ENCODE assay signal across 17 cellular contexts in genomic region chr5:149694007-149694406, GRCh38. TPM values are rescaled to one million over a fixed set of nuclear protein-coding genes. Genes with fewer than 3 reads are reported as not detected.
A peak's percentile ranks its signal among the peaks of the same experiment; 100 is the strongest.
DNase-seq lines count a peak whose midpoint lies in the region; ATAC-seq and TF ChIP-seq lines count a peak whose summit lies in the region.
"Had no signal": no experiment of that assay in that cellular context is flagged by ENCODE, and none has a peak within 500 bp of the region (broad histone marks: within the 10 kb centered on the region; RNA-seq: fewer than 3 reads in every experiment).

No MANE protein-coding gene starts in this region.

- H3K4me1 ChIP-seq in cardiac muscle cell (ENCODE audit: low read depth) (peaks cover 22% of the 10 kb centered on the region), BE2C (no peaks in the 10 kb centered on the region)
- H3K4me1 ChIP-seq: HAP-1 had no signal

- TF ChIP-seq CTCF in cardiac muscle cell (IDR thresholded peaks at IDR 0.05; ENCODE audit: low read depth, low read length) (no peak), BE2C (IDR thresholded peaks at IDR 0.05; ENCODE audit: low read depth, low read length) (no peak)

- H3K36me3 ChIP-seq in cardiac muscle cell (no peaks in the 10 kb centered on the region), BE2C (no peaks in the 10 kb centered on the region)
- H3K36me3 ChIP-seq: HAP-1 had no signal

- H3K4me3 ChIP-seq in cardiac muscle cell (no peak overlapping the region), BE2C (ENCODE audit: low read depth, low read length) (no peak overlapping the region)
- H3K4me3 ChIP-seq: A549, HAP-1, K562 had no signal

- H3K27me3 ChIP-seq in cardiac muscle cell (no peaks in the 10 kb centered on the region), BE2C (no peaks in the 10 kb centered on the region; the same call in 1 of the 2 replicates)

- H3K27ac ChIP-seq in cardiac muscle cell, result peak overlapping the region; percentile 48
- H3K27ac ChIP-seq: A549, C4-2B, HL-60 had no signal

- DNase-seq in A172 (ENCODE audit: low spot score) (peak; percentile 28), NCI-H226 (peak; percentile 33), cardiac muscle cell (ENCODE audit: low read depth in 1 of 2, low spot score in 1 of 2) (peak in 1 of 2 donors; percentile 87), kidney tubule cell (ENCODE audit: low spot score) (peak; percentile 48), BE2C (no peak)
- DNase-seq: DMS 273 treated with DMSO at 0.1 percent for 48 hours, NCI-H1417 treated with DMSO at 0.1 percent for 48 hours, NCI-H2029, NCI-H510A, NCI-H774 had no signal

- ATAC-seq in GM21786 (IDR thresholded peaks at IDR 0.05; ENCODE audit: unreplicated experiment) (no peak), GM21381 (IDR thresholded peaks at IDR 0.05; ENCODE audit: unreplicated experiment) (no peak)
- ATAC-seq: A549, K562 had no signal

- no peaks in the 10 kb centered on the region for H3K9me3 ChIP-seq in cardiac muscle cell (ENCODE audit: low read depth)
- no peaks in the 10 kb centered on the region for H3K9me3 ChIP-seq in BE2C
- H3K9me3 ChIP-seq: A549, HAP-1 had no signal

RNA-seq across cellular contexts. Expression of gene PPARGC1B, which starts 36.1 kb away (rescaled TPM):
- total RNA-seq in A172 (2014; rRNA removed; shearing (Covaris generic)), result 1.1 and 1.5 TPM in 2 replicates
- total RNA-seq in cardiac muscle cell, result 4.2 and 5.4 TPM in 2 replicates
- polyA plus RNA-seq in cardiac muscle cell, result 4.1 and 7.9 TPM in 2 replicates
- polyA plus RNA-seq in BE2C (2012; ENCODE audit: insufficient read depth, insufficient read length, low read depth), result 3.4 TPM
